ENCODE assay signal across 1 cellular context in genomic region chr9:136098844-136099243, GRCh38.
TF ChIP-seq lines count a peak whose summit lies in the region.

No MANE protein-coding gene starts in this region.

TF ChIP-seq in IMR-90, 13 proteins besides CTCF, POLR2A, EP300 and RAD21:
- TF ChIP-seq FOS (IDR thresholded peaks at IDR 0.05; ENCODE audit: low read depth, low read length): no peak
- no peak for TF ChIP-seq CHD1 (IDR thresholded peaks at IDR 0.05; ENCODE audit: low read depth, low read length)
- no peak for TF ChIP-seq MAZ (IDR thresholded peaks at IDR 0.05; ENCODE audit: borderline replicate concordance, low read depth, low read length)
- no peak for TF ChIP-seq SMC3 (IDR thresholded peaks at IDR 0.05; ENCODE audit: low read depth, low read length)
- TF ChIP-seq BHLHE40 (IDR thresholded peaks at IDR 0.05; ENCODE audit: low read depth, low read length): no peak
- TF ChIP-seq MAFK (IDR thresholded peaks at IDR 0.05; ENCODE audit: low read depth, low read length): no peak
- no peak for TF ChIP-seq RCOR1 (IDR thresholded peaks at IDR 0.05; ENCODE audit: insufficient replicate concordance, low read length)
- no peak for TF ChIP-seq RFX5 (IDR thresholded peaks at IDR 0.05; ENCODE audit: low read depth, low read length)
- no peak for TF ChIP-seq USF2 (IDR thresholded peaks at IDR 0.05; ENCODE audit: low read depth, low read length)
- TF ChIP-seq NFE2L2 (IDR thresholded peaks at IDR 0.05; ENCODE audit: low read depth, low read length): no peak
TF ChIP-seq in IMR-90: peak in this region for 0.
